Comparison of ENCODE assay signal across 8 cellular contexts in genomic region chr17:8057691-8058114, GRCh38. TPM values are rescaled to one million over a fixed set of nuclear protein-coding genes. Genes with fewer than 3 reads are reported as not detected.
A peak's percentile ranks its signal among the peaks of the same experiment; 100 is the strongest.
DNase-seq lines count a peak whose midpoint lies in the region; ATAC-seq and TF ChIP-seq lines count a peak whose summit lies in the region.

No MANE protein-coding gene starts in this region.

- no peak overlapping the region for H3K4me3 ChIP-seq in CD4-positive, CD25-positive, alpha-beta regulatory T cell (ENCODE audit: low read depth, low read length)
- H3K4me3 ChIP-seq in duodenal mucosa (ENCODE audit: low read depth in 1 of 2, low read length in 2 of 2) (peak overlapping the region; percentile 9 to 26), left lung (peak overlapping the region in 1 of 2 donors; percentile 31)

- H3K4me3 Mint-ChIP-seq in CD4-positive, CD25-positive, alpha-beta regulatory T cell, result no peak overlapping the region
- no peak overlapping the region for H3K4me3 Mint-ChIP-seq in stimulated activated memory B cell treated with anti-CD40 and anti-IgM and Interleukin-4, amounts not matched to agents 10 μg/mL and 1 μg/mL and 100 μg/mL, for 72 hours

- DNase-seq in CD4-positive, CD25-positive, alpha-beta regulatory T cell, result peak; percentile 30 to 76 (median 73)
- DNase-seq in HCEC 1CT (peak; percentile 73), NCI-H2227 treated with DMSO at 0.1 percent for 48 hours (lab: John Stamatoyannopoulos, UW) (peak; percentile 63), left lung (no peak)

- intact Hi-C loops in left lung (cut with DNase I), result no loop called here

- peaks cover 29% of the 10 kb centered on the region for H3K27me3 ChIP-seq in CD4-positive, CD25-positive, alpha-beta regulatory T cell (ENCODE audit: control insufficient read depth, insufficient read depth, low read length)
- H3K27me3 ChIP-seq in duodenal mucosa (ENCODE audit: control insufficient read depth in 1 of 2, insufficient read depth in 2 of 2, low read length in 2 of 2) (peaks cover 24 to 29% of the 10 kb centered on the region in 2 donors), left lung (peaks cover 25 to 54% of the 10 kb centered on the region in 2 donors)

- no peak overlapping the region for H3K9ac ChIP-seq in duodenal mucosa (ENCODE audit: low read depth in 1 of 2, low read length in 2 of 2)

- H3K9me3 Mint-ChIP-seq in CD4-positive, CD25-positive, alpha-beta regulatory T cell, result no peaks in the 10 kb centered on the region
- H3K9me3 Mint-ChIP-seq in stimulated activated memory B cell treated with anti-CD40 and anti-IgM and Interleukin-4, amounts not matched to agents 10 μg/mL and 1 μg/mL and 100 μg/mL, for 72 hours, result no peaks in the 10 kb centered on the region

- H3K36me3 Mint-ChIP-seq in CD4-positive, CD25-positive, alpha-beta regulatory T cell, result no peaks in the 10 kb centered on the region
- no peaks in the 10 kb centered on the region for H3K36me3 Mint-ChIP-seq in stimulated activated memory B cell treated with anti-CD40 and anti-IgM and Interleukin-4, amounts not matched to agents 10 μg/mL and 1 μg/mL and 100 μg/mL, for 72 hours

- peaks cover 0 to 6% (median 0%) of the 10 kb centered on the region in 4 donors for H3K4me1 Mint-ChIP-seq in CD4-positive, CD25-positive, alpha-beta regulatory T cell
- peaks cover 22% of the 10 kb centered on the region for H3K4me1 Mint-ChIP-seq in stimulated activated memory B cell treated with anti-CD40 and anti-IgM and Interleukin-4, amounts not matched to agents 10 μg/mL and 1 μg/mL and 100 μg/mL, for 72 hours

- peak overlapping the region in 1 of 3 donors; percentile 12 for H3K27ac Mint-ChIP-seq in CD4-positive, CD25-positive, alpha-beta regulatory T cell
- H3K27ac Mint-ChIP-seq in stimulated activated memory B cell treated with anti-CD40 and anti-IgM and Interleukin-4, amounts not matched to agents 10 μg/mL and 1 μg/mL and 100 μg/mL, for 72 hours, result peak overlapping the region; percentile 53

- ATAC-seq in CD4-positive, CD25-positive, alpha-beta regulatory T cell (ENCODE audit: low read depth in 2 of 2), result peak; percentile 85 to 88
- peak; percentile 74 for ATAC-seq in left lung
- peak; percentile 84 for ATAC-seq in stimulated activated memory B cell treated with anti-CD40 and anti-IgM and Interleukin-4, amounts not matched to agents 10 μg/mL and 1 μg/mL and 100 μg/mL, for 72 hours
- no peak for ATAC-seq in HG02571 (IDR thresholded peaks at IDR 0.05; ENCODE audit: unreplicated experiment)

- H3K27me3 Mint-ChIP-seq in CD4-positive, CD25-positive, alpha-beta regulatory T cell, result peaks cover 51% of the 10 kb centered on the region
- peaks cover 24% of the 10 kb centered on the region for H3K27me3 Mint-ChIP-seq in stimulated activated memory B cell treated with anti-CD40 and anti-IgM and Interleukin-4, amounts not matched to agents 10 μg/mL and 1 μg/mL and 100 μg/mL, for 72 hours

- H3K27ac ChIP-seq in CD4-positive, CD25-positive, alpha-beta regulatory T cell (ENCODE audit: insufficient read depth, low read length, poor library complexity, severe bottlenecking), result no peak overlapping the region
- H3K27ac ChIP-seq in VCaP, result peak overlapping the region; percentile 95
- no peak overlapping the region for H3K27ac ChIP-seq in duodenal mucosa (ENCODE audit: low read depth, low read length)
- peak overlapping the region; percentile 77 to 83 for H3K27ac ChIP-seq in left lung

- H3K36me3 ChIP-seq in CD4-positive, CD25-positive, alpha-beta regulatory T cell (ENCODE audit: control insufficient read depth, insufficient read depth, low read length), result no peaks in the 10 kb centered on the region
- H3K36me3 ChIP-seq in duodenal mucosa (ENCODE audit: control insufficient read depth in 1 of 2, insufficient read depth in 2 of 2, low read length in 2 of 2) (no peaks in the 10 kb centered on the region), left lung (no peaks in the 10 kb centered on the region)

- H3K9me3 ChIP-seq in CD4-positive, CD25-positive, alpha-beta regulatory T cell (ENCODE audit: control insufficient read depth in 2 of 2, low read length in 2 of 2), result no peaks in the 10 kb centered on the region
- H3K9me3 ChIP-seq in duodenal mucosa (ENCODE audit: control insufficient read depth in 1 of 2, low read length in 2 of 2) (no peaks in the 10 kb centered on the region), left lung (no peaks in the 10 kb centered on the region)

- TF ChIP-seq CTCF in VCaP (conservative IDR thresholded peaks at IDR 0.05), result peak; percentile 73
- TF ChIP-seq CTCF in left lung (IDR thresholded peaks at IDR 0.05), result peak; percentile 72 to 80

- H3K4me1 ChIP-seq in CD4-positive, CD25-positive, alpha-beta regulatory T cell (ENCODE audit: control insufficient read depth, insufficient read depth, low read length, poor library complexity, severe bottlenecking), result no peaks in the 10 kb centered on the region
- H3K4me1 ChIP-seq in duodenal mucosa (ENCODE audit: control insufficient read depth in 1 of 2, insufficient read depth in 2 of 2, low read length in 2 of 2) (peaks cover 19 to 20% of the 10 kb centered on the region in 2 donors), left lung (peaks cover 9 to 40% of the 10 kb centered on the region in 2 donors)

RNA-seq across cellular contexts. Expression of gene ALOX15B, which starts 18.8 kb away (rescaled TPM):
- not detected for total RNA-seq in CD4-positive, CD25-positive, alpha-beta regulatory T cell
- polyA plus RNA-seq in CD4-positive, CD25-positive, alpha-beta regulatory T cell, result not detected
- total RNA-seq in left lung, result 100 to 1,000 TPM in 1 of 2 donors, 10 to 100 TPM in 1; 52.5 to 112 TPM

RNA-seq across cellular contexts. Expression of gene ALOX12B, which starts 29.8 kb away (rescaled TPM):
- total RNA-seq in CD4-positive, CD25-positive, alpha-beta regulatory T cell, result not detected
- under 1 TPM in 3 of 4 donors, not detected in 1; 0.53 to 0.68 (median 0.67) TPM for polyA plus RNA-seq in CD4-positive, CD25-positive, alpha-beta regulatory T cell
- total RNA-seq in left lung, result under 1 TPM in 1 of 2 donors, not detected in 1; 0.32 TPM

RNA-seq across cellular contexts. Expression of gene GUCY2D, which starts 55.3 kb away (rescaled TPM):
- total RNA-seq in CD4-positive, CD25-positive, alpha-beta regulatory T cell, result not detected
- polyA plus RNA-seq in CD4-positive, CD25-positive, alpha-beta regulatory T cell, result under 1 TPM in 1 of 4 donors, not detected in 3; 0.23 TPM
- 1 to 10 TPM; 1.1 to 3.4 TPM for total RNA-seq in left lung

Comparison
In these comparisons a context has a peak if more than half of its experiments do, and no peak if none do; other contexts are left out.
1. DNase-seq: peak in CD4-positive, CD25-positive, alpha-beta regulatory T cell (3 of 3), HCEC 1CT (single experiment) and NCI-H2227 treated with DMSO at 0.1 percent for 48 hours (single experiment); none in left lung (0 of 2).
2. H3K27ac ChIP-seq: peak in VCaP (single experiment) and left lung (2 of 2); none in CD4-positive, CD25-positive, alpha-beta regulatory T cell (single experiment) and duodenal mucosa (single experiment).
3. RNA of gene ALOX15B, which starts 18.8 kb away (total RNA-seq): 52.5 to 112 TPM in left lung; not detected in CD4-positive, CD25-positive, alpha-beta regulatory T cell (single experiment); every median in the first group is over 10 times any median in the second.